ENCODE assay signal across 28 cellular contexts in the genomic region with DNA sequence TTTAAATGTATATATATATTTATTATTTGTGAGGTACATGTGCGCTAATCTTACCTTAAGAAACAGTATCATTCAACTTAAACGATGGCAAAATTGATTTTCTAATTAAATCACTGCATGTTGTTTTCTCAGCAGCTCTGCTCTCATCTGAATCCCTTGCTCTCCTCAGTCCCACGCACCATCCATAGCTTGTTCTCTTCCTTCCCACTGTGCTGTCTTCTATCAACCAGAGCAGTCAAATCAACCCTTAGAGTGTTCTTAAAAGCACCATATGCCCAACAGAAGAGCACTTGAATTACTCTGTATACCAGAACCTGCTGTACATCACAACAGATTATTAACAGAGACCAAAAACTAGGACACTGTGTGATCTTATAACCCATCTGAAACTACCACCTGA.
"Had no signal": no experiment of that assay in that cellular context is flagged by ENCODE, and none has a peak within 500 bp of the region (broad histone marks: within the 10 kb centered on the region; RNA-seq: fewer than 3 reads in every experiment).

No MANE protein-coding gene starts in this region.

- H3K27ac ChIP-seq: ascending aorta, body of pancreas, RWPE1, SJSA1 had no signal

- DNase-seq: activated B cell treated with CpG ODN at 0.5 μM for 24 hours; activated CD4-positive, alpha-beta T cell treated with anti-CD3 and anti-CD28 coated beads for 1 hour; activated CD4-positive, alpha-beta T cell treated with anti-CD3 and anti-CD28 coated beads, Interleukin-2, amount 10 ng/mL, durations not matched to agents 24 days and 14 days; activated CD4-positive, alpha-beta T cell treated with anti-CD3 and anti-CD28 coated beads, Interleukin-2, amount 50 U/mL, for 48 hours; activated CD8-positive, alpha-beta memory T cell treated with anti-CD3 and anti-CD28 coated beads, Interleukin-2, amount 10 ng/mL, durations not matched to agents 7 days and 5 days; activated effector memory CD4-positive, alpha-beta T cell treated with anti-CD3 and anti-CD28 coated beads, Interleukin-2, amount 50 U/mL, for 16 hours; activated naive CD4-positive, alpha-beta T cell treated with Interleukin-2 at 50 U/mL for 16 hours; activated naive CD8-positive, alpha-beta T cell treated with anti-CD3 and anti-CD28 coated beads, Interleukin-2, amount 50 U/mL, for 24 hours; activated T-cell treated with anti-CD3 and anti-CD28 coated beads, Interleukin-2, amount 50 U/mL, for 24 hours; amniotic stem cell; body of pancreas; Karpas-422; MM.1S; NCI-H1105; NCI-H146; NCI-H1930; NCI-H446; NCI-H526 treated with DMSO at 0.1 percent for 48 hours; NCI-H82; OCI-M1; SHP77; T-helper 17 cell; T-helper 9 cell had no signal

- ATAC-seq: activated CD8-positive, alpha-beta memory T cell treated with anti-CD3 and anti-CD28 coated beads, Interleukin-2, amount 10 ng/mL, durations not matched to agents 7 days and 5 days; activated naive CD4-positive, alpha-beta T cell treated with anti-CD3 and anti-CD28 coated beads, Interleukin-2, amount 50 U/mL, for 72 hours; activated naive CD8-positive, alpha-beta T cell treated with anti-CD3 and anti-CD28 coated beads, Interleukin-2, amount 50 U/mL, for 24 hours; body of pancreas; Panc1; T-helper 17 cell had no signal

- H3K4me1 Mint-ChIP-seq: activated B cell treated with CpG ODN at 0.5 μM for 24 hours had no signal

- H3K4me3 Mint-ChIP-seq: activated B cell treated with CpG ODN at 0.5 μM for 24 hours; activated CD4-positive, alpha-beta T cell treated with anti-CD3 and anti-CD28 coated beads, Interleukin-2, amount 10 ng/mL, durations not matched to agents 24 days and 14 days; activated CD8-positive, alpha-beta memory T cell treated with anti-CD3 and anti-CD28 coated beads, Interleukin-2, amount 10 ng/mL, durations not matched to agents 7 days and 5 days; activated naive CD8-positive, alpha-beta T cell treated with anti-CD3 and anti-CD28 coated beads, Interleukin-2, amount 50 U/mL, for 24 hours; activated T-cell treated with anti-CD3 and anti-CD28 coated beads, Interleukin-2, amount 50 U/mL, for 24 hours; T-helper 17 cell had no signal

- H3K36me3 Mint-ChIP-seq: activated CD8-positive, alpha-beta memory T cell treated with anti-CD3 and anti-CD28 coated beads, Interleukin-2, amount 10 ng/mL, durations not matched to agents 7 days and 5 days; activated naive CD4-positive, alpha-beta T cell treated with anti-CD3 and anti-CD28 coated beads, Interleukin-2, amount 50 U/mL, for 72 hours had no signal

- H3K9me3 Mint-ChIP-seq: activated B cell treated with CpG ODN at 0.5 μM for 24 hours; activated CD4-positive, alpha-beta T cell treated with anti-CD3 and anti-CD28 coated beads, Interleukin-2, amount 10 ng/mL, durations not matched to agents 24 days and 14 days; activated naive CD4-positive, alpha-beta T cell treated with anti-CD3 and anti-CD28 coated beads, Interleukin-2, amount 50 U/mL, for 72 hours; activated naive CD8-positive, alpha-beta T cell treated with anti-CD3 and anti-CD28 coated beads, Interleukin-2, amount 50 U/mL, for 24 hours; activated T-cell treated with anti-CD3 and anti-CD28 coated beads, Interleukin-2, amount 50 U/mL, for 24 hours had no signal

- H3K27me3 Mint-ChIP-seq: activated B cell treated with CpG ODN at 0.5 μM for 24 hours; activated CD4-positive, alpha-beta T cell treated with anti-CD3 and anti-CD28 coated beads, Interleukin-2, amount 10 ng/mL, durations not matched to agents 24 days and 14 days; activated T-cell treated with anti-CD3 and anti-CD28 coated beads, Interleukin-2, amount 50 U/mL, for 24 hours had no signal

- H3K36me3 ChIP-seq: ascending aorta, SJSA1 had no signal

- H3K27ac Mint-ChIP-seq: activated B cell treated with CpG ODN at 0.5 μM for 24 hours; activated CD4-positive, alpha-beta T cell treated with anti-CD3 and anti-CD28 coated beads, Interleukin-2, amount 10 ng/mL, durations not matched to agents 24 days and 14 days; activated CD8-positive, alpha-beta memory T cell treated with anti-CD3 and anti-CD28 coated beads, Interleukin-2, amount 10 ng/mL, durations not matched to agents 7 days and 5 days; activated naive CD4-positive, alpha-beta T cell treated with anti-CD3 and anti-CD28 coated beads, Interleukin-2, amount 50 U/mL, for 72 hours; activated naive CD8-positive, alpha-beta T cell treated with anti-CD3 and anti-CD28 coated beads, Interleukin-2, amount 50 U/mL, for 24 hours; activated T-cell treated with anti-CD3 and anti-CD28 coated beads, Interleukin-2, amount 50 U/mL, for 24 hours; T-helper 17 cell had no signal

- H3K9me3 ChIP-seq: ascending aorta, body of pancreas, SJSA1 had no signal

- H3K4me1 ChIP-seq: ascending aorta, body of pancreas, SJSA1 had no signal

- H3K4me3 ChIP-seq: ascending aorta, body of pancreas, SJSA1 had no signal
